ENCODE assay signal across 21 cellular contexts in genomic region chr12:101700299-101700820, GRCh38. TPM values are rescaled to one million over a fixed set of nuclear protein-coding genes. Genes with fewer than 3 reads are reported as not detected.
A peak's percentile ranks its signal among the peaks of the same experiment; 100 is the strongest.
DNase-seq lines count a peak whose midpoint lies in the region; ATAC-seq and TF ChIP-seq lines count a peak whose summit lies in the region.
"Had no signal": no experiment of that assay in that cellular context is flagged by ENCODE, and none has a peak within 500 bp of the region (broad histone marks: within the 10 kb centered on the region; RNA-seq: fewer than 3 reads in every experiment).

No MANE protein-coding gene starts in this region.

- POLR2A ChIA-PET in activated CD4-positive, alpha-beta memory T cell treated with anti-CD3 and anti-CD28 coated beads, Interleukin-2, amount 10 ng/mL, durations not matched to agents 7 days and 5 days (lab: Charles Lee) = no interaction called here

- peak overlapping the region in 7 of 11 experiments; percentile 1 to 97 (median 17); a peak in 4 of 22 replicates for H3K4me2 ChIP-seq in BLaER1 treated with 17β-estradiol and CSF1 and Interleukin-3, amounts not matched to agents 10 nM and 100 nM
- H3K4me2 ChIP-seq in DOHH2 (ENCODE audit: low read length) = peak overlapping the region; percentile 47

- H3K27ac ChIP-seq in BLaER1 treated with 17β-estradiol and CSF1 and Interleukin-3, amounts not matched to agents 10 nM and 100 nM = no peak overlapping the region
- no peak overlapping the region for H3K27ac ChIP-seq in DOHH2 (ENCODE audit: low read depth, low read length)
- H3K27ac ChIP-seq in coronary artery = peak overlapping the region in 1 of 2 donors; percentile 19
- H3K27ac ChIP-seq in brain microvascular endothelial cell = no peak overlapping the region
- H3K27ac ChIP-seq: RWPE1, WERI-Rb-1 had no signal

- H3K27me3 Mint-ChIP-seq in neural crest cell (ENCODE audit: low read depth) = peaks cover 8% of the 10 kb centered on the region
- H3K27me3 Mint-ChIP-seq in activated CD4-positive, alpha-beta memory T cell treated with anti-CD3 and anti-CD28 coated beads, Interleukin-2, amount 10 ng/mL, durations not matched to agents 7 days and 5 days = no peaks in the 10 kb centered on the region

- H3F3A ChIP-seq in DOHH2 (ENCODE audit: control insufficient read depth, insufficient read depth) = no peaks in the 10 kb centered on the region

- H3K4me3 ChIP-seq in BLaER1 treated with 17β-estradiol and CSF1 and Interleukin-3, amounts not matched to agents 10 nM and 100 nM = no peak overlapping the region
- H3K4me3 ChIP-seq in DOHH2 (ENCODE audit: low read length) (no peak overlapping the region; the same call in 1 of the 2 replicates), coronary artery (peak overlapping the region; percentile 36), brain microvascular endothelial cell (ENCODE audit: low read depth, low read length) (no peak overlapping the region)
- H3K4me3 ChIP-seq: skin epidermis had no signal

- no peak for ATAC-seq in GM18517 (IDR thresholded peaks at IDR 0.05; ENCODE audit: unreplicated experiment)

- peaks cover 17 to 49% (median 34%) of the 10 kb centered on the region in 10 experiments for H3K4me1 ChIP-seq in BLaER1 treated with 17β-estradiol and CSF1 and Interleukin-3, amounts not matched to agents 10 nM and 100 nM
- H3K4me1 ChIP-seq in DOHH2 (ENCODE audit: control insufficient read depth, low read length) = peaks cover 49% of the 10 kb centered on the region

- H3K9me2 ChIP-seq in DOHH2 (replicated peaks; ENCODE audit: control insufficient read depth, low read length) = no peaks in the 10 kb centered on the region

- in situ Hi-C loops in brain microvascular endothelial cell (cut with HindIII; ENCODE audit: low pct_ligation_motif_present, low sequenced_read_pairs) = no loop called here

- DNase-seq in coronary artery (ENCODE audit: low spot score) (no peak), neural crest cell (ENCODE audit: low read depth, low spot score) (no peak), NK-92 (lab: John Stamatoyannopoulos, UW; ENCODE audit: unreplicated experiment) (no peak), brain microvascular endothelial cell (no peak)
- DNase-seq in activated CD4-positive, alpha-beta memory T cell treated with anti-CD3 and anti-CD28 coated beads, Interleukin-2, amount 10 ng/mL, durations not matched to agents 7 days and 5 days = no peak
- DNase-seq: activated CD8-positive, alpha-beta memory T cell treated with anti-CD3 and anti-CD28 coated beads for 24 hours; amniotic stem cell; DMS153; immature natural killer cell; mesenchymal stem cell; NCI-H1092 treated with DMSO at 0.1 percent for 48 hours; NCI-H69; stimulated activated CD4-positive, alpha-beta T cell treated with anti-CD3 and anti-CD28 coated beads, Interleukin-4, amount 100 ng/mL, for 24 hours; tibial artery; WERI-Rb-1 had no signal

- H3K36me3 Mint-ChIP-seq in neural crest cell (ENCODE audit: low read depth) = no peaks in the 10 kb centered on the region
- peaks cover 2% of the 10 kb centered on the region for H3K36me3 Mint-ChIP-seq in activated CD4-positive, alpha-beta memory T cell treated with anti-CD3 and anti-CD28 coated beads, Interleukin-2, amount 10 ng/mL, durations not matched to agents 7 days and 5 days (ENCODE audit: low read depth)
- H3K36me3 Mint-ChIP-seq: immature natural killer cell had no signal

- H3K9me3 ChIP-seq in BLaER1 treated with 17β-estradiol and CSF1 and Interleukin-3, amounts not matched to agents 10 nM and 100 nM (replicated peaks in 1 of 11) = no peaks in the 10 kb centered on the region
- H3K9me3 ChIP-seq in DOHH2 (ENCODE audit: control insufficient read depth, insufficient read depth, low read length) = no peaks in the 10 kb centered on the region
- H3K9me3 ChIP-seq: tibial artery had no signal

- H3K4me1 Mint-ChIP-seq in neural crest cell = peaks cover 36% of the 10 kb centered on the region
- peaks cover 37% of the 10 kb centered on the region for H3K4me1 Mint-ChIP-seq in activated CD4-positive, alpha-beta memory T cell treated with anti-CD3 and anti-CD28 coated beads, Interleukin-2, amount 10 ng/mL, durations not matched to agents 7 days and 5 days

- H3K4me3 Mint-ChIP-seq in neural crest cell = peak overlapping the region; percentile 78
- H3K4me3 Mint-ChIP-seq in activated CD4-positive, alpha-beta memory T cell treated with anti-CD3 and anti-CD28 coated beads, Interleukin-2, amount 10 ng/mL, durations not matched to agents 7 days and 5 days = no peak overlapping the region

- peaks cover 61% of the 10 kb centered on the region for H3K79me2 ChIP-seq in DOHH2 (ENCODE audit: control insufficient read depth, low read length)

- no peak overlapping the region for H3K9ac ChIP-seq in BLaER1 treated with 17β-estradiol and CSF1 and Interleukin-3, amounts not matched to agents 10 nM and 100 nM

- H3K27me3 ChIP-seq in BLaER1 treated with 17β-estradiol and CSF1 and Interleukin-3, amounts not matched to agents 10 nM and 100 nM = no peaks in the 10 kb centered on the region
- H3K27me3 ChIP-seq in DOHH2 (ENCODE audit: control insufficient read depth, low read length) = no peaks in the 10 kb centered on the region
- H3K27me3 ChIP-seq in brain microvascular endothelial cell (replicated peaks) = no peaks in the 10 kb centered on the region
- H3K27me3 ChIP-seq: tibial artery had no signal

- no peaks in the 10 kb centered on the region for H3K9me3 Mint-ChIP-seq in neural crest cell
- H3K9me3 Mint-ChIP-seq in activated CD4-positive, alpha-beta memory T cell treated with anti-CD3 and anti-CD28 coated beads, Interleukin-2, amount 10 ng/mL, durations not matched to agents 7 days and 5 days = no peaks in the 10 kb centered on the region
- H3K9me3 Mint-ChIP-seq: activated T-helper 2 cell treated with anti-CD3 and anti-CD28 coated beads, Interferon-gamma antibody, Interleukin-2, Interleukin-4, amounts not matched to agents 10 μg/mL and 5 μg/mL and 100 μg/mL, durations not matched to agents 14 hours and 24 hours and 36 hours; immature natural killer cell had no signal

- H3K36me3 ChIP-seq in BLaER1 treated with 17β-estradiol and CSF1 and Interleukin-3, amounts not matched to agents 10 nM and 100 nM = peaks cover 0 to 4% (median 0%) of the 10 kb centered on the region in 11 experiments; a peak in 1 of 22 replicates
- H3K36me3 ChIP-seq in DOHH2 (ENCODE audit: control insufficient read depth, low read length) (peaks cover 11% of the 10 kb centered on the region), brain microvascular endothelial cell (replicated peaks) (no peaks in the 10 kb centered on the region)
- H3K36me3 ChIP-seq: tibial artery, WERI-Rb-1 had no signal

- CTCF ChIA-PET in activated CD4-positive, alpha-beta memory T cell treated with anti-CD3 and anti-CD28 coated beads, Interleukin-2, amount 10 ng/mL, durations not matched to agents 7 days and 5 days (lab: Charles Lee) = interaction anchor here (0.9 kb wide), 1 partner anchor 140 kb away, joined by 3 read pairs; no protein-coding TSS in a partner anchor

- TF ChIP-seq CTCF in DOHH2 (IDR thresholded peaks at IDR 0.05; ENCODE audit: low read depth, low read length, poor library complexity, severe bottlenecking) = no peak
- no peak for TF ChIP-seq CTCF in coronary artery (IDR thresholded peaks at IDR 0.05)
- no peak for TF ChIP-seq CTCF in neural crest cell (conservative IDR thresholded peaks at IDR 0.05)
- no peak for TF ChIP-seq CTCF in brain microvascular endothelial cell (IDR thresholded peaks at IDR 0.05; ENCODE audit: low read depth, low read length, missing control alignments)

- H3K27ac Mint-ChIP-seq in neural crest cell (ENCODE audit: unreplicated experiment) = no peak overlapping the region
- no peak overlapping the region for H3K27ac Mint-ChIP-seq in activated CD4-positive, alpha-beta memory T cell treated with anti-CD3 and anti-CD28 coated beads, Interleukin-2, amount 10 ng/mL, durations not matched to agents 7 days and 5 days
- H3K27ac Mint-ChIP-seq: activated T-helper 2 cell treated with anti-CD3 and anti-CD28 coated beads, Interferon-gamma antibody, Interleukin-2, Interleukin-4, amounts not matched to agents 10 μg/mL and 5 μg/mL and 100 μg/mL, durations not matched to agents 14 hours and 24 hours and 36 hours; immature natural killer cell had no signal

- H4K20me1 ChIP-seq in BLaER1 treated with 17β-estradiol and CSF1 and Interleukin-3, amounts not matched to agents 10 nM and 100 nM = peaks cover 0 to 39% (median 17%) of the 10 kb centered on the region in 11 experiments; a peak in 9 of 22 replicates
- H4K20me1 ChIP-seq in DOHH2 (ENCODE audit: control insufficient read depth, insufficient read depth, low read depth, low read length) = no peaks in the 10 kb centered on the region

RNA-seq across cellular contexts. Expression of gene CHPT1, which starts 2.9 kb away (rescaled TPM):
- total RNA-seq in neural crest cell = 20.7 and 22.7 TPM in 2 replicates
- total RNA-seq in activated CD4-positive, alpha-beta memory T cell treated with anti-CD3 and anti-CD28 coated beads, Interleukin-2, amount 10 ng/mL, durations not matched to agents 7 days and 5 days = 10 to 100 TPM; 17.0 to 17.3 TPM

RNA-seq across cellular contexts. Expression of gene SYCP3, which starts 38.9 kb away (rescaled TPM):
- 0.36 TPM in 1 of 2 replicates, not detected in the other for total RNA-seq in neural crest cell
- total RNA-seq in activated CD4-positive, alpha-beta memory T cell treated with anti-CD3 and anti-CD28 coated beads, Interleukin-2, amount 10 ng/mL, durations not matched to agents 7 days and 5 days = under 1 TPM; 0.28 to 0.30 TPM
